In the genomic region with DNA sequence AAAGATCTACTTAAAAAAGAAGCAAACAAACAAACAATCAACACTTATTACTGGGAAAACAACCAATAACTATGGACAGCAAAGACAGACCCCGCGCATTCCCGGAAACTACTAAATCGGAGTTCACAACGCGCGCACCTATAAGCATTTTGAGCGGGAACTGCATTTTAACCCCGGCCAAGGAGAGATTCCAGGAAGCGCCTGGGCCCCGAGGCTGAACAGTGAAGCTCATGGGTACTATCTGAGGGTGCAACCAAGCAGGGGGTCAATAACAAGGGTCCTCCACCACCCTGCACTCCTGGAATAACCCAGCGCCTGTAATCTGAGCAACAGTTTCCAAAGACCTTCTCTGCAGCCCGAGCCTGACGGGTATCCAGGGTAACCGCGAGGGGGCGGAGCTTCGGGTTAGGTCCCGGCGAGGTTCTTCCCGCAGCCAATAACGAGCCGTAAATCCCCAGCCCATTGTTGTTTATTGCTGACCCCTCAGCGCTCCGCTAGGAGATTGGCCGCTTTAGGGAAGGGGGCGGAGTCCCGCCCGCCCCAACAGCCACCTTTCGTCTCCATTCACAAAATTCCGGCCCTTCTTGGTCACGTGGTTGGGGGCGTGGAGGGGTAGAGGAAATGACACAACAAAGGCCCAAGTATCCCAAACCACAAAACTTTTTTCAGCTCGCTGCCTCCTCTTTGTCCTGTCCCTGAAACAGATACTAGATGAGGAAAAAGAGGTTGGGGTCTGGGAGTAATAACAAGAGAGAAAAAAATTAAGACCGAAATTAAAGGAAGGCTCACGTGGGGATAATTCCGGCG, we compare ENCODE assay signal across 8 cellular contexts. TPM values are rescaled to one million over a fixed set of nuclear protein-coding genes. Genes with fewer than 3 reads are reported as not detected.
DNase-seq lines count a peak whose midpoint lies in the region; ATAC-seq and TF ChIP-seq lines count a peak whose summit lies in the region.

No MANE protein-coding gene starts in this region.

- TF ChIP-seq CTCF in astrocyte of the spinal cord (IDR thresholded peaks at IDR 0.05; ENCODE audit: low read depth, low read length) (no peak), hepatocyte (IDR thresholded peaks at IDR 0.05; ENCODE audit: poor library complexity) (no peak), psoas muscle (IDR thresholded peaks at IDR 0.05) (no peak), vagina (IDR thresholded peaks at IDR 0.05) (peak in 1 of 3 experiments; percentile 20)

- intact Hi-C loops in psoas muscle (cut with DNase I), result no loop called here
- intact Hi-C loops in vagina (cut with DNase I), result no loop called here

- H3K27me3 ChIP-seq in hepatocyte, result no peaks in the 10 kb centered on the region
- peaks cover 0 to 8% (median 0%) of the 10 kb centered on the region in 3 donors for H3K27me3 ChIP-seq in psoas muscle (ENCODE audit: insufficient read depth in 3 of 3, low read length in 2 of 3)
- no peaks in the 10 kb centered on the region for H3K27me3 ChIP-seq in vagina

- H2AFZ ChIP-seq in hepatocyte, result peak overlapping the region; percentile 70

- H3K4me3 ChIP-seq in astrocyte of the spinal cord (ENCODE audit: low read depth, low read length) (peak overlapping the region; percentile 77), hepatocyte (peak overlapping the region; percentile 40), psoas muscle (peak overlapping the region; percentile 70), vagina (peak overlapping the region; percentile 60 to 75)

- H3K9me3 ChIP-seq in hepatocyte (ENCODE audit: low read depth) (no peaks in the 10 kb centered on the region), psoas muscle (no peaks in the 10 kb centered on the region), vagina (no peaks in the 10 kb centered on the region)

- H3K4me2 ChIP-seq in hepatocyte, result peak overlapping the region; percentile 82

- 2% methylated on average over 38 of the region's 38 CpGs for WGBS in hepatocyte (ENCODE audit: low lambda C conversion rate, missing lambda C conversion rate)
- 0% methylated on average over 38 of the region's 38 CpGs for WGBS in psoas muscle, 3 donors

- no peaks in the 10 kb centered on the region for H3K36me3 ChIP-seq in hepatocyte (replicated peaks; ENCODE audit: insufficient read depth, low read depth)
- no peaks in the 10 kb centered on the region for H3K36me3 ChIP-seq in psoas muscle (ENCODE audit: insufficient read depth in 1 of 2, low read depth in 1 of 2)
- no peaks in the 10 kb centered on the region for H3K36me3 ChIP-seq in vagina

- no peaks in the 10 kb centered on the region for H4K20me1 ChIP-seq in hepatocyte (ENCODE audit: insufficient read depth, poor library complexity, severe bottlenecking)

- no peaks in the 10 kb centered on the region for H3K79me2 ChIP-seq in hepatocyte

- H3K4me1 ChIP-seq in hepatocyte (ENCODE audit: insufficient read depth), result peaks cover 6% of the 10 kb centered on the region
- peaks cover 6% of the 10 kb centered on the region for H3K4me1 ChIP-seq in psoas muscle
- H3K4me1 ChIP-seq in vagina, result peaks cover 5% of the 10 kb centered on the region

- peak; percentile 90 for DNase-seq in GF-D8 (lab: John Stamatoyannopoulos, UW)
- peak; percentile 98 for DNase-seq in NCI-H1436 treated with DMSO at 0.1 percent for 48 hours (lab: John Stamatoyannopoulos, UW)
- DNase-seq in T-helper 1 cell, result peak; percentile 13 to 77 (median 32)
- DNase-seq in astrocyte of the spinal cord (ENCODE audit: low read depth, low spot score), result peak; percentile 99
- peak; percentile 97 for DNase-seq in hepatocyte (ENCODE audit: low spot score)
- peak; percentile 96 for DNase-seq in psoas muscle
- peak in 1 of 2 donors; percentile 99 for DNase-seq in vagina (ENCODE audit: extremely low spot score in 2 of 2)

- TF ChIP-seq POLR2A in vagina (IDR thresholded peaks at IDR 0.05), result no peak

- in situ Hi-C loops in astrocyte of the spinal cord (cut with HindIII; ENCODE audit: low sequenced_read_pairs), result no loop called here

- ATAC-seq in HG02623 (IDR thresholded peaks at IDR 0.05; ENCODE audit: unreplicated experiment) (peak; percentile 65), psoas muscle (peak; percentile 95 to 98 (median 96))

- H3K9me2 ChIP-seq in hepatocyte (replicated peaks; ENCODE audit: insufficient read depth), result no peaks in the 10 kb centered on the region

- peak overlapping the region; percentile 89 for H3K27ac ChIP-seq in hepatocyte
- H3K27ac ChIP-seq in psoas muscle, result peak overlapping the region; percentile 79
- H3K27ac ChIP-seq in vagina, result peak overlapping the region; percentile 76

RNA-seq across cellular contexts. Expression of gene ETV1, which starts 1.7 kb away (rescaled TPM):
- total RNA-seq in hepatocyte (8.4 and 8.9 TPM in 2 replicates), psoas muscle (1 to 10 TPM in 3 of 4 donors, under 1 TPM in 1; 0.95 to 3.8 (median 2.1) TPM), vagina (4.2 TPM)
- polyA plus RNA-seq in hepatocyte (4.6 and 5.9 TPM in 2 replicates), psoas muscle (under 1 TPM; 0.20 to 0.94 (median 0.66) TPM)
